Comparison of ENCODE assay signal across 21 cellular contexts in the genomic region with DNA sequence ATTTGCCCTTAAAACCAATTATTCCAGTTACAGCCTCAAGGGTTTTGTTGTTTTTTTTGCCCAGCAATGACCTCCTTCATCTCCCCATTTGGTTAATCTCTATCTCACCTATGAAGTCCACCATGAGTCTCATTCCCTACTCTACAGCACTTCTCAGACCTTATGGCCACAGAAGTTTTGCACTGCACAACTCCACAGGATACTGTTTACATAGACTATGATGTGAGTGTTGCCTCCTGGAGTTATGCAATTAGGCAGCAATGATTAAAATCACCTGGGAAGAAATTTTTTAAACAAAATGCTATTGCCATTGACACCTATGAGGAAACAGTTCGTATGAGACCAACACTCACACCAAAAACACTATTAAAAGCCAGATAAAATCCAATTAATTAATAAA. TPM values are rescaled to one million over a fixed set of nuclear protein-coding genes. Genes with fewer than 3 reads are reported as not detected.
DNase-seq lines count a peak whose midpoint lies in the region; ATAC-seq, FAIRE-seq and TF ChIP-seq lines count a peak whose summit lies in the region.
"Had no signal": no experiment of that assay in that cellular context is flagged by ENCODE, and none has a peak within 500 bp of the region (broad histone marks: within the 10 kb centered on the region; RNA-seq: fewer than 3 reads in every experiment).

No MANE protein-coding gene starts in this region.

- H3K9me2 ChIP-seq in OCI-LY7 (ENCODE audit: insufficient read depth, low read length): no peaks in the 10 kb centered on the region

- in situ Hi-C loops in HepG2 (cut with HindIII; ENCODE audit: extremely low pct_ligation_motif_present, low pct_unique_long_range_greater_than_20kb): loop anchor here (10.0 kb wide), 1 partner anchor 189 kb away; no protein-coding TSS in a partner anchor

- H3K9ac ChIP-seq in HepG2 (ENCODE audit: insufficient read depth, low read depth, low read length) (no peak overlapping the region), adipocyte (ENCODE audit: low read length) (no peak overlapping the region)
- H3K9ac ChIP-seq: BLaER1 had no signal

- no TSS peak for BruUV-seq in HepG2 (replicated peaks; lab: Mats Ljungman, UMichigan)
- no TSS peak for BruUV-seq in OCI-LY7 (replicated peaks; lab: Mats Ljungman, UMichigan)

- POLR2A ChIA-PET in HepG2 (lab: Yijun Ruan, JAX) (no interaction called here), OCI-LY7 (lab: Charles Lee) (interaction anchor here (1.0 to 1.6 kb wide), 2 partner anchors 39 to 127 kb away, joined by 3 read pairs; no protein-coding TSS in a partner anchor)

- H3K4me3 ChIP-seq in right lobe of liver (no peak overlapping the region), HepG2 (replicated peaks in 1 of 3; ENCODE audit: insufficient read depth in 1 of 3, low read depth in 2 of 3, low read length in 3 of 3) (no peak overlapping the region), adipocyte (ENCODE audit: low read length) (peak overlapping the region; percentile 44), left lung (no peak overlapping the region), OCI-LY7 (ENCODE audit: low read depth, low read length, poor library complexity, severe bottlenecking) (no peak overlapping the region)
- H3K4me3 ChIP-seq: BLaER1, HAP-1 had no signal

- H3K4me2 ChIP-seq in HepG2 (ENCODE audit: low read depth, low read length) (no peak overlapping the region), OCI-LY7 (ENCODE audit: low read length) (no peak overlapping the region)
- H3K4me2 ChIP-seq: BLaER1 had no signal

- TF ChIP-seq CTCF in right lobe of liver (IDR thresholded peaks at IDR 0.05) (no peak), HepG2 (CRISPR knock-in tag; IDR thresholded peaks at IDR 0.05) (no peak), left lung (IDR thresholded peaks at IDR 0.05) (no peak), OCI-LY7 (conservative IDR thresholded peaks at IDR 0.05; ENCODE audit: low read length) (no peak)

- no peak for DNase-seq in right lobe of liver
- no peak for DNase-seq in HepG2 (ENCODE audit: low spot score)
- DNase-seq in adipocyte (ENCODE audit: low read depth): no peak
- no peak for DNase-seq in left lung
- no peak for DNase-seq in DMS53 (lab: John Stamatoyannopoulos, UW)
- DNase-seq in OCI-LY7 (ENCODE audit: low spot score): no peak
- DNase-seq: CD4-positive, CD25-positive, alpha-beta regulatory T cell; CD8-positive, alpha-beta T cell; DMS 273 treated with DMSO at 0.1 percent for 48 hours; DMS79 treated with DMSO at 0.1 percent for 48 hours; GF-D8; GOT3 had no signal

- no peak for TF ChIP-seq RAD21 in HepG2 (CRISPR knock-in tag; IDR thresholded peaks at IDR 0.05)

- peaks cover 0 to 4% (median 0%) of the 10 kb centered on the region in 4 donors for H3K9me3 ChIP-seq in right lobe of liver
- peaks cover 23% of the 10 kb centered on the region for H3K9me3 ChIP-seq in HepG2 (ENCODE audit: low read length)
- peaks cover 30% of the 10 kb centered on the region for H3K9me3 ChIP-seq in adipocyte (ENCODE audit: control insufficient read depth, low read length)
- H3K9me3 ChIP-seq in left lung: peaks cover 7 to 17% of the 10 kb centered on the region in 2 donors
- peaks cover 29% of the 10 kb centered on the region for H3K9me3 ChIP-seq in OCI-LY7 (ENCODE audit: low read length)
- H3K9me3 ChIP-seq: HAP-1 had no signal

- peak in 3 of 4 donors; percentile 57 to 72 (median 61) for ATAC-seq in right lobe of liver
- no peak for ATAC-seq in HepG2
- ATAC-seq in left lung: peak; percentile 76
- ATAC-seq: CD8-positive, alpha-beta T cell had no signal

- CTCF ChIA-PET in HepG2 (lab: Yijun Ruan, JAX; ENCODE audit: low intra/inter-chr PET ratio, low total read pairs): interaction anchor here (2.2 kb wide), 1 partner anchor 188 kb away, joined by 9 read pairs; no protein-coding TSS in a partner anchor
- CTCF ChIA-PET in OCI-LY7 (lab: Charles Lee; ENCODE audit: unreplicated experiment): no interaction called here

- 81% methylated on average over 1 of the region's 1 CpG for WGBS in right lobe of liver (ENCODE audit: insufficient coverage, low coverage, low lambda C conversion rate, missing lambda C conversion rate)
- 74% methylated on average over 1 of the region's 1 CpG for WGBS in HepG2 (ENCODE audit: low lambda C conversion rate)

- H3K27me3 ChIP-seq in right lobe of liver: no peaks in the 10 kb centered on the region
- no peaks in the 10 kb centered on the region for H3K27me3 ChIP-seq in HepG2 (ENCODE audit: control insufficient read depth in 1 of 2, insufficient read depth in 2 of 2, low read length in 2 of 2)
- no peaks in the 10 kb centered on the region for H3K27me3 ChIP-seq in adipocyte (replicated peaks; ENCODE audit: control insufficient read depth, insufficient read depth, low read length)
- no peaks in the 10 kb centered on the region for H3K27me3 ChIP-seq in left lung
- H3K27me3 ChIP-seq: BLaER1 had no signal

- H3K27ac ChIP-seq in right lobe of liver: no peak overlapping the region
- no peak overlapping the region for H3K27ac ChIP-seq in HepG2 (ENCODE audit: extremely low read length, insufficient read depth, low read length)
- no peak overlapping the region for H3K27ac ChIP-seq in left lung
- H3K27ac ChIP-seq in OCI-LY7 (ENCODE audit: low read depth, low read length, poor library complexity, severe bottlenecking): no peak overlapping the region
- H3K27ac ChIP-seq: 22Rv1, BLaER1, C4-2B had no signal

- no peaks in the 10 kb centered on the region for H3K79me2 ChIP-seq in HepG2 (ENCODE audit: insufficient read depth, low read length)
- H3K79me2 ChIP-seq in OCI-LY7 (ENCODE audit: insufficient read depth, low read depth, low read length): no peaks in the 10 kb centered on the region

- TF ChIP-seq POLR2A in right lobe of liver (IDR thresholded peaks at IDR 0.05) (no peak), HepG2 (IDR thresholded peaks at IDR 0.05; ENCODE audit: insufficient read depth in 1 of 2, low read depth in 2 of 2, low read length in 2 of 2) (no peak)

- no peak overlapping the region for H2AFZ ChIP-seq in HepG2 (ENCODE audit: low read length)
- no peak overlapping the region for H2AFZ ChIP-seq in OCI-LY7 (ENCODE audit: low read length)

- TF ChIP-seq EP300 in HepG2 (IDR thresholded peaks at IDR 0.05; ENCODE audit: low read depth in 2 of 2, low read length in 2 of 2) (no peak), HepG2 (CRISPR knock-in tag; IDR thresholded peaks at IDR 0.05; ENCODE audit: borderline replicate concordance) (no peak)

- intact Hi-C loops in right lobe of liver (cut with DNase I): no loop called here
- intact Hi-C loops in HepG2 (cut with micrococcal nuclease; ENCODE audit: unreplicated experiment): loop anchor here (2.0 kb wide), 2 partner anchors 189 to 211 kb away; no protein-coding TSS in a partner anchor
- intact Hi-C loops in left lung (cut with DNase I): no loop called here
- intact Hi-C loops in OCI-LY7 (cut with micrococcal nuclease; ENCODE audit: unreplicated experiment): no loop called here

- H3K36me3 ChIP-seq in right lobe of liver (no peaks in the 10 kb centered on the region), HepG2 (replicated peaks in 1 of 2; ENCODE audit: control insufficient read depth in 1 of 2, insufficient read depth in 2 of 2, low read length in 2 of 2) (no peaks in the 10 kb centered on the region), adipocyte (ENCODE audit: control insufficient read depth, insufficient read depth, low read length, severe bottlenecking) (peaks cover 25% of the 10 kb centered on the region), left lung (peaks cover 0 to 30% of the 10 kb centered on the region in 2 donors), OCI-LY7 (ENCODE audit: insufficient read depth, low read length) (peaks cover 64% of the 10 kb centered on the region)
- H3K36me3 ChIP-seq: HAP-1 had no signal

- no peaks in the 10 kb centered on the region for H4K20me1 ChIP-seq in HepG2 (ENCODE audit: insufficient read depth, low read length)
- H4K20me1 ChIP-seq in OCI-LY7 (ENCODE audit: insufficient read depth, low read length): no peaks in the 10 kb centered on the region
- H4K20me1 ChIP-seq: BLaER1 had no signal

- H3K4me1 ChIP-seq in right lobe of liver (no peaks in the 10 kb centered on the region), HepG2 (ENCODE audit: insufficient read depth, low read length) (no peaks in the 10 kb centered on the region), adipocyte (ENCODE audit: control insufficient read depth, insufficient read depth, low read length) (no peaks in the 10 kb centered on the region), left lung (no peaks in the 10 kb centered on the region), OCI-LY7 (ENCODE audit: insufficient read depth, low read length, poor library complexity, severe bottlenecking) (no peaks in the 10 kb centered on the region)
- H3K4me1 ChIP-seq: BLaER1, Caco-2, HAP-1 had no signal

- FAIRE-seq in HepG2 (lab: Jason Lieb, UNC): no peak
- FAIRE-seq: A204.1, GM12891, GM18507, H54 had no signal

TF ChIP-seq in HepG2, 621 proteins besides CTCF, POLR2A, EP300 and RAD21 (continues in another document):
- TF ChIP-seq ZBTB3 (CRISPR knock-in tag; IDR thresholded peaks at IDR 0.05; ENCODE audit: borderline replicate concordance, low read depth) (no peak), HCFC1 (IDR thresholded peaks at IDR 0.05; ENCODE audit: low read depth, low read length) (no peak)

RNA-seq across cellular contexts. Expression of gene ZDHHC21, which starts 39.7 kb away (rescaled TPM):
- 1 to 10 TPM; 2.7 to 5.3 (median 4.5) TPM for total RNA-seq in right lobe of liver
- 2.9 and 3.7 TPM in 2 replicates for total RNA-seq in HepG2 (2016; rRNA removed; fragmentation: Illumina TruSeq; extraction: Trizol)
- 2.6 and 3.0 TPM in 2 replicates for total RNA-seq in HepG2 (2016; cell fraction: cytosol; rRNA removed; fragmentation: Illumina TruSeq; extraction: Trizol; ENCODE audit: low read depth)
- 3.3 and 3.8 TPM in 2 replicates for total RNA-seq in HepG2 (2016; cell fraction: insoluble cytoplasmic fraction; rRNA removed; fragmentation: Illumina TruSeq; extraction: Trizol)
- total RNA-seq in HepG2 (2016; cell fraction: membrane; rRNA removed; fragmentation: Illumina TruSeq; extraction: Trizol): 2.2 and 2.9 TPM in 2 replicates
- 13.9 and 14.9 TPM in 2 replicates for total RNA-seq in HepG2 (2016; cell fraction: nucleus; rRNA removed; fragmentation: Illumina TruSeq; extraction: Trizol)
- 2.4 TPM in 2 replicates for polyA plus RNA-seq in HepG2 (2011; rRNA removed)
- 0.59 and 0.92 TPM in 2 replicates for polyA plus RNA-seq in HepG2 (2011; cell fraction: cytosol; rRNA removed)
- polyA plus RNA-seq in HepG2 (2011; cell fraction: nucleus; rRNA removed): 3.4 and 4.6 TPM in 2 replicates
- 2.1 and 2.2 TPM in 2 replicates for polyA plus RNA-seq in HepG2 (2012)
- 0.35 and 0.69 TPM in 2 replicates for polyA plus RNA-seq in HepG2 (2016; cell fraction: cytosol; fragmentation: Illumina TruSeq; extraction: Trizol; ENCODE audit: low read depth)
- 2.5 and 2.6 TPM in 2 replicates for polyA plus RNA-seq in HepG2 (2016; cell fraction: insoluble cytoplasmic fraction; fragmentation: Illumina TruSeq; extraction: Trizol; ENCODE audit: low read depth)
- 0.97 and 1.6 TPM in 2 replicates for polyA plus RNA-seq in HepG2 (2016; cell fraction: membrane; fragmentation: Illumina TruSeq; extraction: Trizol; ENCODE audit: low read depth)
- 9.0 and 10.1 TPM in 2 replicates for polyA plus RNA-seq in HepG2 (2016; cell fraction: nucleus; fragmentation: Illumina TruSeq; extraction: Trizol; ENCODE audit: insufficient read depth, low read depth)
- polyA minus RNA-seq in HepG2 (2011; rRNA and poly(A)+ RNA removed; ENCODE audit: low replicate concordance): 0.14 and 2.7 TPM in 2 replicates
- 1.5 and 2.3 TPM in 2 replicates for polyA minus RNA-seq in HepG2 (2011; cell fraction: cytosol; rRNA and poly(A)+ RNA removed)
- 26.1 and 27.0 TPM in 2 replicates for polyA minus RNA-seq in HepG2 (2011; cell fraction: nucleus; rRNA and poly(A)+ RNA removed)
- total RNA-seq in left lung: 10 to 100 TPM; 21.7 to 25.6 TPM
- 12.6 and 13.0 TPM in 2 replicates for total RNA-seq in OCI-LY7 (2014; rRNA removed; shearing (Covaris generic))
- 16.2 and 19.3 TPM in 2 replicates for total RNA-seq in OCI-LY7 (2022)
